Comparison of ENCODE assay signal across 1 cellular context in the genomic region with DNA sequence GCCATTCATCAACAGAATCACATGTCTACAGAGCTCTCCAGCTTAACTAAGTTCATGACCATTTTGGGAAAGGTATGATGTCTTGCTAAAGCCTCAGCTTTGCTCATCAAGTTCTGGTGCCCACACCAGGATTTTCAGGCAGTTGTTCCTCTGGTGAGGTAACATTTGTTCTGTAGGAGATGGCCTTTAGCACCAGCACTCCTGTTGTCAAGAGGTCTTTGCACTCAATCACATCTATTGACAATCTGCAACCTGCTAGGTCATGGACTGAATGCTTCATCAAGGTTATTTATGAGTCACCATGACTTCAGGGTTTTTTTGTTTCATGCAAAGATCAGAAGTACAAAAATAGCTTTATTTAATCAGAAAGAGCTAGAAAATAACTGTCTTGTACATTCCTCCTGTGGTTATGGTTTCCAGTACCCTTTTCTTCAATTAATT.
TF ChIP-seq lines count a peak whose summit lies in the region.

No MANE protein-coding gene starts in this region.

TF ChIP-seq in SK-N-SH, 30 proteins besides CTCF, POLR2A, EP300 and RAD21 (continued from another document):
- TF ChIP-seq, protein P1, sequence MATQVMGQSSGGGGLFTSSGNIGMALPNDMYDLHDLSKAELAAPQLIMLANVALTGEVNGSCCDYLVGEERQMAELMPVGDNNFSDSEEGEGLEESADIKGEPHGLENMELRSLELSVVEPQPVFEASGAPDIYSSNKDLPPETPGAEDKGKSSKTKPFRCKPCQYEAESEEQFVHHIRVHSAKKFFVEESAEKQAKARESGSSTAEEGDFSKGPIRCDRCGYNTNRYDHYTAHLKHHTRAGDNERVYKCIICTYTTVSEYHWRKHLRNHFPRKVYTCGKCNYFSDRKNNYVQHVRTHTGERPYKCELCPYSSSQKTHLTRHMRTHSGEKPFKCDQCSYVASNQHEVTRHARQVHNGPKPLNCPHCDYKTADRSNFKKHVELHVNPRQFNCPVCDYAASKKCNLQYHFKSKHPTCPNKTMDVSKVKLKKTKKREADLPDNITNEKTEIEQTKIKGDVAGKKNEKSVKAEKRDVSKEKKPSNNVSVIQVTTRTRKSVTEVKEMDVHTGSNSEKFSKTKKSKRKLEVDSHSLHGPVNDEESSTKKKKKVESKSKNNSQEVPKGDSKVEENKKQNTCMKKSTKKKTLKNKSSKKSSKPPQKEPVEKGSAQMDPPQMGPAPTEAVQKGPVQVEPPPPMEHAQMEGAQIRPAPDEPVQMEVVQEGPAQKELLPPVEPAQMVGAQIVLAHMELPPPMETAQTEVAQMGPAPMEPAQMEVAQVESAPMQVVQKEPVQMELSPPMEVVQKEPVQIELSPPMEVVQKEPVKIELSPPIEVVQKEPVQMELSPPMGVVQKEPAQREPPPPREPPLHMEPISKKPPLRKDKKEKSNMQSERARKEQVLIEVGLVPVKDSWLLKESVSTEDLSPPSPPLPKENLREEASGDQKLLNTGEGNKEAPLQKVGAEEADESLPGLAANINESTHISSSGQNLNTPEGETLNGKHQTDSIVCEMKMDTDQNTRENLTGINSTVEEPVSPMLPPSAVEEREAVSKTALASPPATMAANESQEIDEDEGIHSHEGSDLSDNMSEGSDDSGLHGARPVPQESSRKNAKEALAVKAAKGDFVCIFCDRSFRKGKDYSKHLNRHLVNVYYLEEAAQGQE (IDR thresholded peaks at IDR 0.05; ENCODE audit: low read depth, low read length) = no peak
- TF ChIP-seq CHD2 (IDR thresholded peaks at IDR 0.05; ENCODE audit: low read length, partially characterized antibody) (no peak), FOXM1 (IDR thresholded peaks at IDR 0.05; ENCODE audit: low read depth) (no peak), SMC3 (IDR thresholded peaks at IDR 0.05; ENCODE audit: low read depth, low read length) (no peak), JUND (IDR thresholded peaks at IDR 0.05) (peak; percentile 26; the same call in 1 of the 2 replicates), RXRA (IDR thresholded peaks at IDR 0.05; ENCODE audit: borderline replicate concordance, low read depth) (peak; percentile 30; the same call in 1 of the 2 replicates), EZH2phosphoT487 (IDR thresholded peaks at IDR 0.05; ENCODE audit: borderline replicate concordance, low read depth) (no peak), TAF1 (IDR thresholded peaks at IDR 0.05; ENCODE audit: borderline replicate concordance, low read depth, low read length) (no peak), YY1 (IDR thresholded peaks at IDR 0.05; ENCODE audit: low read depth) (no peak), RCOR1 (IDR thresholded peaks at IDR 0.05; ENCODE audit: low read length) (no peak), FOSL2 (IDR thresholded peaks at IDR 0.05; ENCODE audit: borderline replicate concordance, low read depth) (peak; percentile 43; the same call in 1 of the 2 replicates), GATA2 (CRISPR knock-in tag; IDR thresholded peaks at IDR 0.05) (no peak), NRF1 (IDR thresholded peaks at IDR 0.05; ENCODE audit: low read depth, low read length) (no peak), NFIC (IDR thresholded peaks at IDR 0.05; ENCODE audit: borderline replicate concordance) (no peak), TEAD4 (IDR thresholded peaks at IDR 0.05; ENCODE audit: borderline replicate concordance, insufficient read depth) (no peak), MXI1 (IDR thresholded peaks at IDR 0.05; ENCODE audit: low read depth, low read length) (no peak), MEF2A (IDR thresholded peaks at IDR 0.05; ENCODE audit: borderline replicate concordance, low read depth) (peak; percentile 49; the same call in 1 of the 2 replicates)
- TF ChIP-seq, protein P2, sequence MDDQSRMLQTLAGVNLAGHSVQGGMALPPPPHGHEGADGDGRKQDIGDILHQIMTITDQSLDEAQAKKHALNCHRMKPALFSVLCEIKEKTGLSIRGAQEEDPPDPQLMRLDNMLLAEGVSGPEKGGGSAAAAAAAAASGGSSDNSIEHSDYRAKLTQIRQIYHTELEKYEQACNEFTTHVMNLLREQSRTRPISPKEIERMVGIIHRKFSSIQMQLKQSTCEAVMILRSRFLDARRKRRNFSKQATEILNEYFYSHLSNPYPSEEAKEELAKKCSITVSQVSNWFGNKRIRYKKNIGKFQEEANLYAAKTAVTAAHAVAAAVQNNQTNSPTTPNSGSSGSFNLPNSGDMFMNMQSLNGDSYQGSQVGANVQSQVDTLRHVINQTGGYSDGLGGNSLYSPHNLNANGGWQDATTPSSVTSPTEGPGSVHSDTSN (IDR thresholded peaks at IDR 0.05) = peak; percentile 16; the same call in 1 of the 2 replicates
- TF ChIP-seq, protein P3, sequence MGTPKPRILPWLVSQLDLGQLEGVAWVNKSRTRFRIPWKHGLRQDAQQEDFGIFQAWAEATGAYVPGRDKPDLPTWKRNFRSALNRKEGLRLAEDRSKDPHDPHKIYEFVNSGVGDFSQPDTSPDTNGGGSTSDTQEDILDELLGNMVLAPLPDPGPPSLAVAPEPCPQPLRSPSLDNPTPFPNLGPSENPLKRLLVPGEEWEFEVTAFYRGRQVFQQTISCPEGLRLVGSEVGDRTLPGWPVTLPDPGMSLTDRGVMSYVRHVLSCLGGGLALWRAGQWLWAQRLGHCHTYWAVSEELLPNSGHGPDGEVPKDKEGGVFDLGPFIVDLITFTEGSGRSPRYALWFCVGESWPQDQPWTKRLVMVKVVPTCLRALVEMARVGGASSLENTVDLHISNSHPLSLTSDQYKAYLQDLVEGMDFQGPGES (IDR thresholded peaks at IDR 0.05; ENCODE audit: low read depth, low read length) = no peak
